15 cellular contexts compared by ENCODE assay signal in the genomic region with DNA sequence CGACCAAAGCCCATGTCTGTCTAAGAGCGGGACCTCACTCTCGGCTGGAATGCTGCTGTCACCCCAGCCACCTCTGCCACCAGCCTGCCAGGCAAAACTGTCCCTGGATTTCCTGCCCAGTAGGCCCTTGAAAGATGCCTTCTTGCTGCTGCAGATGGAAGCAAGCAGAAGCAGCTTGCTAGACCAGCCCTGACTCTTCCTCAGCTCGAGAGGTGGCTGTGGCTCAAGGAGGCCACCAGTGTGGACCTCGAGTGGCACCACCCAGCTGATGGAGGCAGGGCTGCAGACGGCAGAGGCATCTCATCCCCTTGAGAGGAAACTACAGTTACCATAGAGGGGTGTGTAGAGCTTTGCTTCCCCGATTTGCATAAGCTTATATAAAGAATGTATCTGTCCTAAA. TPM values are rescaled to one million over a fixed set of nuclear protein-coding genes. Genes with fewer than 3 reads are reported as not detected.
DNase-seq lines count a peak whose midpoint lies in the region; ATAC-seq and TF ChIP-seq lines count a peak whose summit lies in the region.
"Had no signal": no experiment of that assay in that cellular context is flagged by ENCODE, and none has a peak within 500 bp of the region (broad histone marks: within the 10 kb centered on the region; RNA-seq: fewer than 3 reads in every experiment).

No MANE protein-coding gene starts in this region.

- peaks cover 12 to 20% (median 19%) of the 10 kb centered on the region in 3 donors for H3K9me3 Mint-ChIP-seq in T-cell

- intact Hi-C loops in left ventricle myocardium inferior (cut with micrococcal nuclease), result no loop called here
- intact Hi-C loops in heart right ventricle (cut with DNase I), result no loop called here
- intact Hi-C loops in posterior vena cava (cut with DNase I), result no loop called here

- POLR2A ChIA-PET in T-cell (lab: Charles Lee), result no interaction called here

- H3K36me3 ChIP-seq in left ventricle myocardium inferior (no peaks in the 10 kb centered on the region), heart right ventricle (peaks cover 0 to 22% (median 0%) of the 10 kb centered on the region in 9 donors)

- H3K4me1 ChIP-seq in left ventricle myocardium inferior, result peaks cover 11% of the 10 kb centered on the region
- peaks cover 0 to 14% (median 6%) of the 10 kb centered on the region in 9 donors for H3K4me1 ChIP-seq in heart right ventricle
- H3K4me1 ChIP-seq: HAP-1 had no signal

- no peak overlapping the region for H3K4me3 ChIP-seq in left ventricle myocardium inferior
- no peak overlapping the region for H3K4me3 ChIP-seq in heart right ventricle
- H3K4me3 ChIP-seq: GM12878, GM23248, HAP-1 had no signal

- H3K27me3 ChIP-seq in left ventricle myocardium inferior (ENCODE audit: low read depth), result no peaks in the 10 kb centered on the region
- no peaks in the 10 kb centered on the region for H3K27me3 ChIP-seq in heart right ventricle

- no peak for TF ChIP-seq CTCF in left ventricle myocardium inferior (IDR thresholded peaks at IDR 0.05; ENCODE audit: borderline replicate concordance)
- no peak for TF ChIP-seq CTCF in heart right ventricle (IDR thresholded peaks at IDR 0.05)

- peaks cover 19% of the 10 kb centered on the region for H3K9me3 ChIP-seq in left ventricle myocardium inferior (replicated peaks)
- H3K9me3 ChIP-seq in heart right ventricle, result peaks cover 0 to 19% (median 11%) of the 10 kb centered on the region in 11 donors

- H3K27ac ChIP-seq in left ventricle myocardium inferior (replicated peaks) (peak overlapping the region; percentile 57), heart right ventricle (peak overlapping the region in 2 of 10 donors; percentile 43 to 48)
- H3K27ac ChIP-seq: GM23248 had no signal

- ATAC-seq in heart right ventricle (no peak), T-cell (replicated peaks in 1 of 4) (no peak)
- ATAC-seq in activated CD4-positive, CD25-positive, alpha-beta regulatory T cell treated with anti-CD3 and anti-CD28 coated beads, Interleukin-2, amount 50 U/mL, for 24 hours, result no peak
- ATAC-seq: GM12878 had no signal

- no peak overlapping the region for H3K27ac Mint-ChIP-seq in T-cell
- H3K27ac Mint-ChIP-seq: CD4-positive, alpha-beta T cell had no signal

- CTCF ChIA-PET in T-cell (lab: Charles Lee), result no interaction called here

- no peaks in the 10 kb centered on the region for H3K4me1 Mint-ChIP-seq in T-cell

- no peak overlapping the region for H3K4me3 Mint-ChIP-seq in T-cell
- H3K4me3 Mint-ChIP-seq: CD4-positive, alpha-beta T cell had no signal

- DNase-seq in left ventricle myocardium inferior, result no peak
- no peak for DNase-seq in heart right ventricle
- DNase-seq in UCSD-AML1 (lab: John Stamatoyannopoulos, UW; ENCODE audit: unreplicated experiment), result peak; percentile 31
- peak; percentile 64 for DNase-seq in posterior vena cava (ENCODE audit: low spot score)
- no peak for DNase-seq in T-cell
- DNase-seq in HK-2 (ENCODE audit: unreplicated experiment), result no peak
- DNase-seq: ACHN; C1 segment of cervical spinal cord; Calu3; CD4-positive, alpha-beta T cell; DMS 273 treated with DMSO at 0.1 percent for 48 hours; GM23248 had no signal

- WGBS in heart right ventricle, 2 donors, result 86 to 89% methylated on average over 7 of the region's 7 CpGs

- H3K36me3 Mint-ChIP-seq in T-cell, result peaks cover 58% of the 10 kb centered on the region

- no peaks in the 10 kb centered on the region for H3K27me3 Mint-ChIP-seq in T-cell
- H3K27me3 Mint-ChIP-seq: CD4-positive, alpha-beta T cell had no signal

RNA-seq across cellular contexts. Expression of a gene that starts 20.7 kb away (rescaled TPM):
- total RNA-seq in left ventricle myocardium inferior (12.8 TPM), heart right ventricle (10 to 100 TPM in 5 of 10 donors, 1 to 10 TPM in 5; 5.3 to 50.8 (median 10.5) TPM), posterior vena cava (100 to 1,000 TPM in 1 of 2 donors, 10 to 100 TPM in 1; 99.5 to 129 TPM), T-cell (10 to 100 TPM; 21.4 to 35.6 (median 32.8) TPM)
- 10 to 100 TPM; 16.4 to 19.5 TPM for polyA plus RNA-seq in heart right ventricle

Comparison
In these comparisons a context has a peak if more than half of its experiments do, and no peak if none do; other contexts are left out.
1. DNase-seq: peak in UCSD-AML1 (single experiment) and posterior vena cava (single experiment); none in left ventricle myocardium inferior (single experiment), heart right ventricle (0 of 2), T-cell (0 of 34) and HK-2 (single experiment).